Comparison of ENCODE assay signal across 19 cellular contexts in genomic region chr11:14687943-14688627, GRCh38. TPM values are rescaled to one million over a fixed set of nuclear protein-coding genes. Genes with fewer than 3 reads are reported as not detected.
A peak's percentile ranks its signal among the peaks of the same experiment; 100 is the strongest.
DNase-seq lines count a peak whose midpoint lies in the region; ATAC-seq and TF ChIP-seq lines count a peak whose summit lies in the region.
"Had no signal": no experiment of that assay in that cellular context is flagged by ENCODE, and none has a peak within 500 bp of the region (broad histone marks: within the 10 kb centered on the region; RNA-seq: fewer than 3 reads in every experiment).

No MANE protein-coding gene starts in this region.

- no peak for DNase-seq in CD4-positive, alpha-beta T cell
- DNase-seq in NCI-H345 (lab: John Stamatoyannopoulos, UW) = peak; percentile 72
- DNase-seq in central memory CD8-positive, alpha-beta T cell (ENCODE audit: low spot score in 2 of 2) = no peak
- no peak for DNase-seq in SK-N-DZ (ENCODE audit: low spot score)
- no peak for DNase-seq in kidney tubule cell (ENCODE audit: low spot score)
- DNase-seq: activated CD4-positive, alpha-beta memory T cell treated with anti-CD3 and anti-CD28 coated beads, Interleukin-2, amount 10 ng/mL, durations not matched to agents 7 days and 5 days; anterior cingulate cortex; BE2C; gastrocnemius medialis; IMR-90; NCI-H226; ovary; stimulated activated CD4-positive, alpha-beta T cell treated with anti-CD3 and anti-CD28 coated beads, Interleukin-4, amount 100 ng/mL, for 1 hour had no signal

- no peaks in the 10 kb centered on the region for H3K27me3 Mint-ChIP-seq in CD4-positive, alpha-beta T cell
- H3K27me3 Mint-ChIP-seq in central memory CD8-positive, alpha-beta T cell = no peaks in the 10 kb centered on the region
- H3K27me3 Mint-ChIP-seq: activated CD4-positive, alpha-beta memory T cell treated with anti-CD3 and anti-CD28 coated beads, Interleukin-2, amount 10 ng/mL, durations not matched to agents 7 days and 5 days had no signal

- intact Hi-C loops in CD4-positive, alpha-beta T cell (cut with DNase I, micrococcal nuclease) = loop anchor here in 1 of 2 experiments (5.0 kb wide), 1 partner anchor 41 kb away; no protein-coding TSS in a partner anchor

- peak overlapping the region; percentile 5 for H3K4me3 Mint-ChIP-seq in CD4-positive, alpha-beta T cell
- no peak overlapping the region for H3K4me3 Mint-ChIP-seq in central memory CD8-positive, alpha-beta T cell
- H3K4me3 Mint-ChIP-seq: activated CD4-positive, alpha-beta memory T cell treated with anti-CD3 and anti-CD28 coated beads, Interleukin-2, amount 10 ng/mL, durations not matched to agents 7 days and 5 days; activated T-helper 1 cell treated with anti-CD3 and anti-CD28 coated beads, Interleukin-12 subunit alpha, Interleukin-12 subunit beta, Interleukin-2, Interleukin-4 antibody, amounts not matched to agents 30 ng/mL and 10 ng/mL and 1 ng/mL, durations not matched to agents 14 hours and 24 hours and 36 hours had no signal

- no peak for ATAC-seq in CD4-positive, alpha-beta T cell (ENCODE audit: poor library complexity)
- peak; percentile 72 for ATAC-seq in central memory CD8-positive, alpha-beta T cell (replicated peaks; ENCODE audit: extremely low read depth, poor library complexity, severe bottlenecking)
- ATAC-seq in GM19452 (IDR thresholded peaks at IDR 0.05; ENCODE audit: unreplicated experiment) (no peak), GM18858 (IDR thresholded peaks at IDR 0.05; ENCODE audit: unreplicated experiment) (no peak)
- ATAC-seq: gastrocnemius medialis, Panc1 had no signal

- H3K4me1 Mint-ChIP-seq in CD4-positive, alpha-beta T cell (ENCODE audit: low read depth) = peaks cover 44% of the 10 kb centered on the region
- peaks cover 47% of the 10 kb centered on the region for H3K4me1 Mint-ChIP-seq in central memory CD8-positive, alpha-beta T cell

- 0 out of 2 replicates have a peak overlapping the region, but pooled peaks have one; percentile 19 for H3K27ac ChIP-seq in 22Rv1
- no peak overlapping the region for H3K27ac ChIP-seq in CD4-positive, alpha-beta T cell (ENCODE audit: low read depth, low read length)
- H3K27ac ChIP-seq: gastrocnemius medialis, ovary, thoracic aorta had no signal

- peak overlapping the region; percentile 19 for H3K27ac Mint-ChIP-seq in CD4-positive, alpha-beta T cell
- peak overlapping the region; percentile 79 for H3K27ac Mint-ChIP-seq in central memory CD8-positive, alpha-beta T cell (ENCODE audit: low read depth)
- H3K27ac Mint-ChIP-seq: activated CD4-positive, alpha-beta memory T cell treated with anti-CD3 and anti-CD28 coated beads, Interleukin-2, amount 10 ng/mL, durations not matched to agents 7 days and 5 days; activated T-helper 1 cell treated with anti-CD3 and anti-CD28 coated beads, Interleukin-12 subunit alpha, Interleukin-12 subunit beta, Interleukin-2, Interleukin-4 antibody, amounts not matched to agents 30 ng/mL and 10 ng/mL and 1 ng/mL, durations not matched to agents 14 hours and 24 hours and 36 hours had no signal

- peaks cover 6% of the 10 kb centered on the region for H3K9me3 Mint-ChIP-seq in CD4-positive, alpha-beta T cell
- no peaks in the 10 kb centered on the region for H3K9me3 Mint-ChIP-seq in central memory CD8-positive, alpha-beta T cell

- CTCF ChIA-PET in CD4-positive, alpha-beta T cell (lab: Charles Lee) = no interaction called here

- H3K9me3 ChIP-seq in CD4-positive, alpha-beta T cell (ENCODE audit: control insufficient read depth, low read length) = peaks cover 12% of the 10 kb centered on the region
- H3K9me3 ChIP-seq: BE2C, gastrocnemius medialis, ovary had no signal

- POLR2A ChIA-PET in CD4-positive, alpha-beta T cell (lab: Charles Lee) = no interaction called here

- H3K27me3 ChIP-seq in CD4-positive, alpha-beta T cell (ENCODE audit: control insufficient read depth, insufficient read depth, low read length) = no peaks in the 10 kb centered on the region
- H3K27me3 ChIP-seq: BE2C, gastrocnemius medialis had no signal

- H3K36me3 Mint-ChIP-seq in CD4-positive, alpha-beta T cell (ENCODE audit: low read depth) = peaks cover 63% of the 10 kb centered on the region
- H3K36me3 Mint-ChIP-seq in central memory CD8-positive, alpha-beta T cell (ENCODE audit: insufficient read depth) = peaks cover 11% of the 10 kb centered on the region

- TF ChIP-seq CTCF in 22Rv1 (IDR thresholded peaks at IDR 0.05) = no peak
- TF ChIP-seq CTCF in CD4-positive, alpha-beta T cell (IDR thresholded peaks at IDR 0.05) = no peak

RNA-seq across cellular contexts. Expression of gene PDE3B, which starts 44.5 kb away (rescaled TPM):
- total RNA-seq in CD4-positive, alpha-beta T cell = 100 to 1,000 TPM; 103 to 106 TPM
- polyA plus RNA-seq in SK-N-DZ (2014; cell fraction: cytosol; rRNA removed) = 14.5 and 14.8 TPM in 2 replicates
- 14.0 and 21.7 TPM in 2 replicates for polyA plus RNA-seq in SK-N-DZ (2014; cell fraction: nucleus; rRNA removed)
